ENCODE assay signal across 11 cellular contexts in the genomic region with DNA sequence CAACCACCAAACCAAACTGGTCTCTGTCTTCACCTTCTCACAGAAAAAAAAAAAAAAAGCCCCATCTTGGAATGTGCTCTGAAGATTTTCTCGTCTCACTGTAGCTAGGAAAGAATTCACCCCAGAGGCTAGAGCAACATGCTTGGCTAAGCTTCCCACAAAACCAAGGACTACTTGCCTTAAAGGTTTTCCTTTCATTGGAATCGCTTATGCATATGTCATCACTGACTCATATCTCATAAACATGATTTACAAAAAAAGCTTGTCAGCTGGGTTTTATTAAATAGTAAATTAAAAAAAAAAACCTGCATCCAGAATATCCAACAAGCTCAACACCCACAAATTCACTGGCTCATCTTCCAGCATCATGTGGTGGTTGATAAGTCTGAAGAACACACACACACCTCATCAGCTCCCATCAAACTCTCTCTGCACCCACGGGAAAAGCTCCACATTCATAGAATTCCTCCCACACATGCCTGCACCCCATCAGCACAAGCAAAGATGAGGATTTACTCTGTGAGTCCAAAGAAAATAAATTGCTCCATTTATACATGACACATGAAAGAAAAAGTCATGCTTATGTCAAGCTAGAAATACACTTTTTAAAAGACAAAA.
A peak's percentile ranks its signal among the peaks of the same experiment; 100 is the strongest.
DNase-seq lines count a peak whose midpoint lies in the region; ATAC-seq and TF ChIP-seq lines count a peak whose summit lies in the region.
"Had no signal": no experiment of that assay in that cellular context is flagged by ENCODE, and none has a peak within 500 bp of the region (broad histone marks: within the 10 kb centered on the region; RNA-seq: fewer than 3 reads in every experiment).

No MANE protein-coding gene starts in this region.

- no peaks in the 10 kb centered on the region for H3K4me1 ChIP-seq in colonic mucosa

- peak; percentile 76 to 96 for ATAC-seq in left cardiac atrium
- ATAC-seq in HG03439 (IDR thresholded peaks at IDR 0.05; ENCODE audit: unreplicated experiment), result no peak
- ATAC-seq in HG03159 (IDR thresholded peaks at IDR 0.05; ENCODE audit: unreplicated experiment), result no peak

- H3K36me3 ChIP-seq in kidney epithelial cell (ENCODE audit: control insufficient read depth, insufficient read depth, low read length), result no peaks in the 10 kb centered on the region
- H3K36me3 ChIP-seq in colonic mucosa, result no peaks in the 10 kb centered on the region
- H3K36me3 ChIP-seq: stomach had no signal

- intact Hi-C loops in left cardiac atrium (cut with DNase I), result no loop called here
- intact Hi-C loops in cardiac septum (cut with DNase I), result loop anchor here (5.0 kb wide), 1 partner anchor 217 kb away; no protein-coding TSS in a partner anchor
- intact Hi-C loops in colonic mucosa (cut with DNase I), result no loop called here

- no peaks in the 10 kb centered on the region for H3K9me3 ChIP-seq in colonic mucosa
- H3K9me3 ChIP-seq: stomach had no signal

- DNase-seq in left cardiac atrium (peak; percentile 28), cardiac septum (ENCODE audit: low spot score) (no peak), astrocyte of the spinal cord (ENCODE audit: low read depth, low spot score) (peak; percentile 95), kidney epithelial cell (ENCODE audit: low read depth) (peak; percentile 88), colonic mucosa (no peak), NCI-H510A treated with DMSO at 0.1 percent for 48 hours (lab: John Stamatoyannopoulos, UW) (no peak)
- DNase-seq: C1 segment of cervical spinal cord, NCI-H2107, stomach had no signal

- in situ Hi-C loops in astrocyte of the spinal cord (cut with HindIII; ENCODE audit: low sequenced_read_pairs), result no loop called here

- TF ChIP-seq CTCF in astrocyte of the spinal cord (IDR thresholded peaks at IDR 0.05; ENCODE audit: low read depth, low read length) (no peak), kidney epithelial cell (IDR thresholded peaks at IDR 0.05; ENCODE audit: insufficient read depth, low read length, poor library complexity, severe bottlenecking) (no peak), colonic mucosa (IDR thresholded peaks at IDR 0.05) (no peak)

- H3K4me3 ChIP-seq in astrocyte of the spinal cord (ENCODE audit: low read depth, low read length) (no peak overlapping the region), kidney epithelial cell (ENCODE audit: low read depth, low read length) (no peak overlapping the region), colonic mucosa (no peak overlapping the region)
- H3K4me3 ChIP-seq: stomach had no signal

- no peak overlapping the region for H3K9ac ChIP-seq in colonic mucosa (ENCODE audit: low read depth in 2 of 2, low read length in 2 of 2)

- H3K27ac ChIP-seq in colonic mucosa, result no peak overlapping the region
- H3K27ac ChIP-seq: stomach had no signal

- H3K27me3 ChIP-seq in kidney epithelial cell (ENCODE audit: control insufficient read depth, insufficient read depth, low read length), result peaks cover 2% of the 10 kb centered on the region
- no peaks in the 10 kb centered on the region for H3K27me3 ChIP-seq in colonic mucosa
- H3K27me3 ChIP-seq: stomach had no signal

Comparison
In these comparisons a context has a peak if more than half of its experiments do, and no peak if none do; other contexts are left out.
1. DNase-seq: peak in left cardiac atrium (single experiment), astrocyte of the spinal cord (single experiment) and kidney epithelial cell (single experiment); none in cardiac septum (single experiment), colonic mucosa (single experiment) and NCI-H510A treated with DMSO at 0.1 percent for 48 hours (single experiment).
2. ATAC-seq: peak in left cardiac atrium (2 of 2); none in HG03439 (single experiment) and HG03159 (single experiment).